In the genomic region with DNA sequence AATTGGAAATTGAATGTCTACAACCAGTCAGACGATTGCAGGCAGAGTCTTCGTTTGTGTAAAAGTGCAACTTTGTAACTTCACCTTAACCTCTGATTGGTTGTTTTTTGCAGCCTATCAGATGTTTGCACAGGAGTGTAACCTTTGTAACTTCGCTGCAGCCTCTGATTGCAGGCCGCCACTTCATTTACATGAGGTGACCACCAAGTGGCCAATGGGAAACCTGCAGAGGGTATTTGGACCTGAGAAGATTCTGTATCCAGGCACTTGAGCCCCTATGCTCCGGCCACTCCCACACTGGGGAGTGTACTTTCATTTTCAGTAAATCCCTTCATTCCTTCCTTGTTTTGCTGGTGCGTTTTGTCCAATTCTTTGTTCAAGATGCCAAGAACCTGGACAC, we compare ENCODE assay signal across 15 cellular contexts.
DNase-seq lines count a peak whose midpoint lies in the region; ATAC-seq and TF ChIP-seq lines count a peak whose summit lies in the region.
"Had no signal": no experiment of that assay in that cellular context is flagged by ENCODE, and none has a peak within 500 bp of the region (broad histone marks: within the 10 kb centered on the region; RNA-seq: fewer than 3 reads in every experiment).

No MANE protein-coding gene starts in this region.

- CTCF ChIA-PET in Panc1 (lab: Charles Lee), result no interaction called here

- BruUV-seq in Panc1 (replicated peaks; lab: Mats Ljungman, UMichigan), result no TSS peak

- WGBS in heart left ventricle, 4 donors, result 88 to 92% (median 90%) methylated on average over 6 of the region's 6 CpGs

- POLR2A ChIA-PET in Panc1 (lab: Charles Lee), result no interaction called here

- H3K9me3 ChIP-seq in Panc1 (ENCODE audit: control insufficient read depth, insufficient read depth, low read depth, low read length) (peaks cover 17% of the 10 kb centered on the region; the same call in 1 of the 2 replicates), thoracic aorta (no peaks in the 10 kb centered on the region), heart left ventricle (peaks cover 0 to 31% (median 10%) of the 10 kb centered on the region in 12 donors)
- H3K9me3 ChIP-seq: thyroid gland had no signal

- H3K27ac ChIP-seq in Panc1 (ENCODE audit: low read length) (no peak overlapping the region), thoracic aorta (peak overlapping the region in 1 of 2 donors; percentile 3), coronary artery (no peak overlapping the region), heart left ventricle (no peak overlapping the region)
- H3K27ac ChIP-seq: thyroid gland had no signal

- in situ Hi-C loops in Panc1 (cut with HindIII; ENCODE audit: low pct_unique_long_range_greater_than_20kb, low sequenced_read_pairs), result no loop called here

- no peak for TF ChIP-seq CTCF in Panc1 (IDR thresholded peaks at IDR 0.05)
- no peak for TF ChIP-seq CTCF in thoracic aorta (IDR thresholded peaks at IDR 0.05)
- TF ChIP-seq CTCF in coronary artery (IDR thresholded peaks at IDR 0.05), result no peak
- TF ChIP-seq CTCF in heart left ventricle (IDR thresholded peaks at IDR 0.05), result no peak

- peak; percentile 56; the same call in 1 of the 2 replicates for ATAC-seq in Panc1
- no peak for ATAC-seq in thoracic aorta (ENCODE audit: insufficient number of reproducible peaks, low FRiP score, low read depth)
- no peak for ATAC-seq in heart left ventricle
- ATAC-seq: activated CD4-positive, alpha-beta T cell treated with anti-CD3 and anti-CD28 coated beads for 36 hours; stimulated activated memory B cell treated with anti-CD40 and anti-IgM and Interleukin-4, amounts not matched to agents 10 μg/mL and 1 μg/mL and 100 μg/mL, for 72 hours had no signal

- intact Hi-C loops in Panc1 (cut with micrococcal nuclease; ENCODE audit: unreplicated experiment), result no loop called here
- intact Hi-C loops in heart left ventricle (cut with DNase I), result no loop called here

- no peak overlapping the region for H3K4me3 ChIP-seq in Panc1 (ENCODE audit: low read depth in 2 of 2, low read length in 2 of 2)
- peak overlapping the region; percentile 67 for H3K4me3 ChIP-seq in thoracic aorta
- H3K4me3 ChIP-seq in coronary artery, result no peak overlapping the region
- H3K4me3 ChIP-seq in heart left ventricle, result no peak overlapping the region
- H3K4me3 ChIP-seq: MG63, thyroid gland had no signal

- H3K27me3 ChIP-seq in Panc1 (ENCODE audit: control insufficient read depth, insufficient read depth, low read length) (no peaks in the 10 kb centered on the region), thoracic aorta (replicated peaks; ENCODE audit: insufficient read depth) (no peaks in the 10 kb centered on the region), heart left ventricle (no peaks in the 10 kb centered on the region)
- H3K27me3 ChIP-seq: MG63, thyroid gland had no signal

- H3K4me1 ChIP-seq in Panc1 (ENCODE audit: control insufficient read depth, insufficient read depth, low read length) (no peaks in the 10 kb centered on the region), thoracic aorta (ENCODE audit: control insufficient read depth in 1 of 2, low read depth in 2 of 2) (peaks cover 0 to 22% of the 10 kb centered on the region in 2 donors), heart left ventricle (peaks cover 0 to 7% (median 0%) of the 10 kb centered on the region in 12 donors)
- H3K4me1 ChIP-seq: thyroid gland had no signal

- TF ChIP-seq POLR2A in heart left ventricle (IDR thresholded peaks at IDR 0.05), result no peak

- DNase-seq in H4 (ENCODE audit: low spot score) (peak; percentile 77), Panc1 (ENCODE audit: low read depth, low spot score) (no peak), iris pigment epithelial cell (ENCODE audit: low read depth) (peak; percentile 41), thoracic aorta (ENCODE audit: low spot score) (no peak), coronary artery (ENCODE audit: low spot score) (no peak), heart left ventricle (no peak)
- no peak for DNase-seq in activated effector memory CD4-positive, alpha-beta T cell treated with Interleukin-2 at 50 U/mL for 16 hours
- DNase-seq: activated CD4-positive, alpha-beta T cell treated with anti-CD3 and anti-CD28 coated beads for 36 hours; foreskin melanocyte; MG63; NCI-H1694 treated with DMSO at 0.1 percent for 48 hours; NCI-H226; retina; thyroid gland had no signal

- H3K36me3 ChIP-seq in Panc1 (ENCODE audit: control insufficient read depth, insufficient read depth, low read length), result no peaks in the 10 kb centered on the region
- H3K36me3 ChIP-seq in thoracic aorta, result no peaks in the 10 kb centered on the region
- H3K36me3 ChIP-seq in heart left ventricle, result no peaks in the 10 kb centered on the region
- H3K36me3 ChIP-seq: MG63, thyroid gland had no signal

Comparison
In these comparisons a context has a peak if more than half of its experiments do, and no peak if none do; other contexts are left out.
1. DNase-seq: peak in H4 (single experiment) and iris pigment epithelial cell (single experiment); none in Panc1 (single experiment), thoracic aorta (single experiment), coronary artery (single experiment), activated effector memory CD4-positive, alpha-beta T cell treated with Interleukin-2 at 50 U/mL for 16 hours (single experiment) and heart left ventricle (0 of 5).